Comparison of ENCODE assay signal across 1 cellular context in the genomic region with DNA sequence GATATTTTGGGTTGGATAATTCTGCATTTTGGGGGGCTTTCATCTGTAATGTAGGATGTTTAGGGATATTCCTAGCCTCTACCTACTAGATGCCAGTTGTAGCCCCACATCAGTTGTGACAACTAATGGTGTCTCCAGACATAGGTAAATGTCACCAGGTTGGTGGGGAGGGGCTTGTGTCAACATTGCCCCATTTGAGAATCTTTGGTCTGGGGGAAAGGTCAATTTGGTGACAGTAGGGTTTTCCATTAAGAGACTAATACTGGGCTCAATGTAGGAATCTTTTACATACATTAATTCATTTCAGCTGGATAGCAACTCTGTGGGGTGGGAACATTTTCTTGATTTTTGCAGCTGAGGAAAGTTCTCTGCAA.
TF ChIP-seq lines count a peak whose summit lies in the region.

No MANE protein-coding gene starts in this region.

TF ChIP-seq in HepG2, 621 proteins besides CTCF, POLR2A, EP300 and RAD21 (continued from another document):
- TF ChIP-seq, protein P1, sequence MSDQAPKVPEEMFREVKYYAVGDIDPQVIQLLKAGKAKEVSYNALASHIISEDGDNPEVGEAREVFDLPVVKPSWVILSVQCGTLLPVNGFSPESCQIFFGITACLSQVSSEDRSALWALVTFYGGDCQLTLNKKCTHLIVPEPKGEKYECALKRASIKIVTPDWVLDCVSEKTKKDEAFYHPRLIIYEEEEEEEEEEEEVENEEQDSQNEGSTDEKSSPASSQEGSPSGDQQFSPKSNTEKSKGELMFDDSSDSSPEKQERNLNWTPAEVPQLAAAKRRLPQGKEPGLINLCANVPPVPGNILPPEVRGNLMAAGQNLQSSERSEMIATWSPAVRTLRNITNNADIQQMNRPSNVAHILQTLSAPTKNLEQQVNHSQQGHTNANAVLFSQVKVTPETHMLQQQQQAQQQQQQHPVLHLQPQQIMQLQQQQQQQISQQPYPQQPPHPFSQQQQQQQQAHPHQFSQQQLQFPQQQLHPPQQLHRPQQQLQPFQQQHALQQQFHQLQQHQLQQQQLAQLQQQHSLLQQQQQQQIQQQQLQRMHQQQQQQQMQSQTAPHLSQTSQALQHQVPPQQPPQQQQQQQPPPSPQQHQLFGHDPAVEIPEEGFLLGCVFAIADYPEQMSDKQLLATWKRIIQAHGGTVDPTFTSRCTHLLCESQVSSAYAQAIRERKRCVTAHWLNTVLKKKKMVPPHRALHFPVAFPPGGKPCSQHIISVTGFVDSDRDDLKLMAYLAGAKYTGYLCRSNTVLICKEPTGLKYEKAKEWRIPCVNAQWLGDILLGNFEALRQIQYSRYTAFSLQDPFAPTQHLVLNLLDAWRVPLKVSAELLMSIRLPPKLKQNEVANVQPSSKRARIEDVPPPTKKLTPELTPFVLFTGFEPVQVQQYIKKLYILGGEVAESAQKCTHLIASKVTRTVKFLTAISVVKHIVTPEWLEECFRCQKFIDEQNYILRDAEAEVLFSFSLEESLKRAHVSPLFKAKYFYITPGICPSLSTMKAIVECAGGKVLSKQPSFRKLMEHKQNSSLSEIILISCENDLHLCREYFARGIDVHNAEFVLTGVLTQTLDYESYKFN (CRISPR knock-in tag; conservative IDR thresholded peaks at IDR 0.05), result 0 out of 2 replicates have a peak, but pooled peaks have one; percentile 26
- TF ChIP-seq PPARG (CRISPR knock-in tag; conservative IDR thresholded peaks at IDR 0.05) (peak; percentile 90), ZNF329 (CRISPR knock-in tag; IDR thresholded peaks at IDR 0.05; ENCODE audit: low read depth) (no peak), ZNF552 (CRISPR knock-in tag; IDR thresholded peaks at IDR 0.05; ENCODE audit: borderline replicate concordance) (no peak), ZNF766 (CRISPR knock-in tag; IDR thresholded peaks at IDR 0.05; ENCODE audit: borderline replicate concordance) (no peak), FIP1L1 (IDR thresholded peaks at IDR 0.05; ENCODE audit: borderline replicate concordance, insufficient read depth, low read depth, low read length) (no peak), CEBPB (IDR thresholded peaks at IDR 0.05; ENCODE audit: borderline replicate concordance, low read depth, low read length) (no peak), ZNF83 (CRISPR knock-in tag; IDR thresholded peaks at IDR 0.05; ENCODE audit: borderline replicate concordance) (no peak), FOXA1 (IDR thresholded peaks at IDR 0.05) (no peak), FOXA1 (CRISPR knock-in tag; IDR thresholded peaks at IDR 0.05) (peak; percentile 73), ZFP1 (CRISPR knock-in tag; IDR thresholded peaks at IDR 0.05) (no peak), ZNF780A (CRISPR knock-in tag; IDR thresholded peaks at IDR 0.05) (no peak), ZSCAN20 (CRISPR knock-in tag; IDR thresholded peaks at IDR 0.05; ENCODE audit: borderline replicate concordance) (no peak), MAFK (conservative IDR thresholded peaks at IDR 0.05 in 1 of 2, IDR thresholded peaks at IDR 0.05 in 1 of 2; ENCODE audit: low read length in 2 of 2) (no peak), SMC3 (IDR thresholded peaks at IDR 0.05; ENCODE audit: low read length) (no peak), ZNF660 (CRISPR knock-in tag; IDR thresholded peaks at IDR 0.05; ENCODE audit: borderline replicate concordance, low read depth) (no peak), CEBPG (CRISPR knock-in tag; IDR thresholded peaks at IDR 0.05) (peak; percentile 57), ZNF615 (CRISPR knock-in tag; IDR thresholded peaks at IDR 0.05; ENCODE audit: borderline replicate concordance) (no peak), ZFY (CRISPR knock-in tag; IDR thresholded peaks at IDR 0.05) (no peak), MEF2D (CRISPR knock-in tag; IDR thresholded peaks at IDR 0.05) (0 out of 2 replicates have a peak, but pooled peaks have one; percentile 28), KAT8 (CRISPR knock-in tag; IDR thresholded peaks at IDR 0.05) (0 out of 2 replicates have a peak, but pooled peaks have one; percentile 14), RXRB (CRISPR knock-in tag; IDR thresholded peaks at IDR 0.05; ENCODE audit: borderline replicate concordance) (peak; percentile 83), IRF2 (CRISPR knock-in tag; IDR thresholded peaks at IDR 0.05) (no peak), HNRNPLL (IDR thresholded peaks at IDR 0.05; ENCODE audit: low read depth, low read length, poor library complexity, severe bottlenecking) (no peak), HNF4A (CRISPR knock-in tag; IDR thresholded peaks at IDR 0.05) (peak; percentile 74), FOXA3 (CRISPR knock-in tag; IDR thresholded peaks at IDR 0.05) (peak; percentile 61), SP140L (CRISPR knock-in tag; IDR thresholded peaks at IDR 0.05; ENCODE audit: borderline replicate concordance) (no peak), ELF1 (CRISPR knock-in tag; IDR thresholded peaks at IDR 0.05) (no peak), NCOR1 (IDR thresholded peaks at IDR 0.05; ENCODE audit: borderline replicate concordance, low read length) (peak; percentile 57; the same call in 1 of the 2 replicates), ZNF263 (CRISPR knock-in tag; IDR thresholded peaks at IDR 0.05) (no peak), HNF4G (IDR thresholded peaks at IDR 0.05; ENCODE audit: borderline replicate concordance, low read depth, low read length) (peak; percentile 72; the same call in 1 of the 2 replicates), HNF4G (CRISPR knock-in tag; IDR thresholded peaks at IDR 0.05; ENCODE audit: borderline replicate concordance, low read depth) (no peak), PHF8 (CRISPR knock-in tag; IDR thresholded peaks at IDR 0.05) (no peak), HDAC2 (CRISPR knock-in tag; IDR thresholded peaks at IDR 0.05) (no peak)
- TF ChIP-seq, protein P2, sequence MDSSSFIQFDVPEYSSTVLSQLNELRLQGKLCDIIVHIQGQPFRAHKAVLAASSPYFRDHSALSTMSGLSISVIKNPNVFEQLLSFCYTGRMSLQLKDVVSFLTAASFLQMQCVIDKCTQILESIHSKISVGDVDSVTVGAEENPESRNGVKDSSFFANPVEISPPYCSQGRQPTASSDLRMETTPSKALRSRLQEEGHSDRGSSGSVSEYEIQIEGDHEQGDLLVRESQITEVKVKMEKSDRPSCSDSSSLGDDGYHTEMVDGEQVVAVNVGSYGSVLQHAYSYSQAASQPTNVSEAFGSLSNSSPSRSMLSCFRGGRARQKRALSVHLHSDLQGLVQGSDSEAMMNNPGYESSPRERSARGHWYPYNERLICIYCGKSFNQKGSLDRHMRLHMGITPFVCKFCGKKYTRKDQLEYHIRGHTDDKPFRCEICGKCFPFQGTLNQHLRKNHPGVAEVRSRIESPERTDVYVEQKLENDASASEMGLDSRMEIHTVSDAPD (CRISPR knock-in tag; IDR thresholded peaks at IDR 0.05), result 0 out of 2 replicates have a peak, but pooled peaks have one; percentile 30
- TF ChIP-seq, protein P3, sequence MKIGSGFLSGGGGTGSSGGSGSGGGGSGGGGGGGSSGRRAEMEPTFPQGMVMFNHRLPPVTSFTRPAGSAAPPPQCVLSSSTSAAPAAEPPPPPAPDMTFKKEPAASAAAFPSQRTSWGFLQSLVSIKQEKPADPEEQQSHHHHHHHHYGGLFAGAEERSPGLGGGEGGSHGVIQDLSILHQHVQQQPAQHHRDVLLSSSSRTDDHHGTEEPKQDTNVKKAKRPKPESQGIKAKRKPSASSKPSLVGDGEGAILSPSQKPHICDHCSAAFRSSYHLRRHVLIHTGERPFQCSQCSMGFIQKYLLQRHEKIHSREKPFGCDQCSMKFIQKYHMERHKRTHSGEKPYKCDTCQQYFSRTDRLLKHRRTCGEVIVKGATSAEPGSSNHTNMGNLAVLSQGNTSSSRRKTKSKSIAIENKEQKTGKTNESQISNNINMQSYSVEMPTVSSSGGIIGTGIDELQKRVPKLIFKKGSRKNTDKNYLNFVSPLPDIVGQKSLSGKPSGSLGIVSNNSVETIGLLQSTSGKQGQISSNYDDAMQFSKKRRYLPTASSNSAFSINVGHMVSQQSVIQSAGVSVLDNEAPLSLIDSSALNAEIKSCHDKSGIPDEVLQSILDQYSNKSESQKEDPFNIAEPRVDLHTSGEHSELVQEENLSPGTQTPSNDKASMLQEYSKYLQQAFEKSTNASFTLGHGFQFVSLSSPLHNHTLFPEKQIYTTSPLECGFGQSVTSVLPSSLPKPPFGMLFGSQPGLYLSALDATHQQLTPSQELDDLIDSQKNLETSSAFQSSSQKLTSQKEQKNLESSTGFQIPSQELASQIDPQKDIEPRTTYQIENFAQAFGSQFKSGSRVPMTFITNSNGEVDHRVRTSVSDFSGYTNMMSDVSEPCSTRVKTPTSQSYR (CRISPR knock-in tag; IDR thresholded peaks at IDR 0.05; ENCODE audit: borderline replicate concordance), result peak; percentile 47; the same call in 1 of the 2 replicates
- TF ChIP-seq, protein P4, sequence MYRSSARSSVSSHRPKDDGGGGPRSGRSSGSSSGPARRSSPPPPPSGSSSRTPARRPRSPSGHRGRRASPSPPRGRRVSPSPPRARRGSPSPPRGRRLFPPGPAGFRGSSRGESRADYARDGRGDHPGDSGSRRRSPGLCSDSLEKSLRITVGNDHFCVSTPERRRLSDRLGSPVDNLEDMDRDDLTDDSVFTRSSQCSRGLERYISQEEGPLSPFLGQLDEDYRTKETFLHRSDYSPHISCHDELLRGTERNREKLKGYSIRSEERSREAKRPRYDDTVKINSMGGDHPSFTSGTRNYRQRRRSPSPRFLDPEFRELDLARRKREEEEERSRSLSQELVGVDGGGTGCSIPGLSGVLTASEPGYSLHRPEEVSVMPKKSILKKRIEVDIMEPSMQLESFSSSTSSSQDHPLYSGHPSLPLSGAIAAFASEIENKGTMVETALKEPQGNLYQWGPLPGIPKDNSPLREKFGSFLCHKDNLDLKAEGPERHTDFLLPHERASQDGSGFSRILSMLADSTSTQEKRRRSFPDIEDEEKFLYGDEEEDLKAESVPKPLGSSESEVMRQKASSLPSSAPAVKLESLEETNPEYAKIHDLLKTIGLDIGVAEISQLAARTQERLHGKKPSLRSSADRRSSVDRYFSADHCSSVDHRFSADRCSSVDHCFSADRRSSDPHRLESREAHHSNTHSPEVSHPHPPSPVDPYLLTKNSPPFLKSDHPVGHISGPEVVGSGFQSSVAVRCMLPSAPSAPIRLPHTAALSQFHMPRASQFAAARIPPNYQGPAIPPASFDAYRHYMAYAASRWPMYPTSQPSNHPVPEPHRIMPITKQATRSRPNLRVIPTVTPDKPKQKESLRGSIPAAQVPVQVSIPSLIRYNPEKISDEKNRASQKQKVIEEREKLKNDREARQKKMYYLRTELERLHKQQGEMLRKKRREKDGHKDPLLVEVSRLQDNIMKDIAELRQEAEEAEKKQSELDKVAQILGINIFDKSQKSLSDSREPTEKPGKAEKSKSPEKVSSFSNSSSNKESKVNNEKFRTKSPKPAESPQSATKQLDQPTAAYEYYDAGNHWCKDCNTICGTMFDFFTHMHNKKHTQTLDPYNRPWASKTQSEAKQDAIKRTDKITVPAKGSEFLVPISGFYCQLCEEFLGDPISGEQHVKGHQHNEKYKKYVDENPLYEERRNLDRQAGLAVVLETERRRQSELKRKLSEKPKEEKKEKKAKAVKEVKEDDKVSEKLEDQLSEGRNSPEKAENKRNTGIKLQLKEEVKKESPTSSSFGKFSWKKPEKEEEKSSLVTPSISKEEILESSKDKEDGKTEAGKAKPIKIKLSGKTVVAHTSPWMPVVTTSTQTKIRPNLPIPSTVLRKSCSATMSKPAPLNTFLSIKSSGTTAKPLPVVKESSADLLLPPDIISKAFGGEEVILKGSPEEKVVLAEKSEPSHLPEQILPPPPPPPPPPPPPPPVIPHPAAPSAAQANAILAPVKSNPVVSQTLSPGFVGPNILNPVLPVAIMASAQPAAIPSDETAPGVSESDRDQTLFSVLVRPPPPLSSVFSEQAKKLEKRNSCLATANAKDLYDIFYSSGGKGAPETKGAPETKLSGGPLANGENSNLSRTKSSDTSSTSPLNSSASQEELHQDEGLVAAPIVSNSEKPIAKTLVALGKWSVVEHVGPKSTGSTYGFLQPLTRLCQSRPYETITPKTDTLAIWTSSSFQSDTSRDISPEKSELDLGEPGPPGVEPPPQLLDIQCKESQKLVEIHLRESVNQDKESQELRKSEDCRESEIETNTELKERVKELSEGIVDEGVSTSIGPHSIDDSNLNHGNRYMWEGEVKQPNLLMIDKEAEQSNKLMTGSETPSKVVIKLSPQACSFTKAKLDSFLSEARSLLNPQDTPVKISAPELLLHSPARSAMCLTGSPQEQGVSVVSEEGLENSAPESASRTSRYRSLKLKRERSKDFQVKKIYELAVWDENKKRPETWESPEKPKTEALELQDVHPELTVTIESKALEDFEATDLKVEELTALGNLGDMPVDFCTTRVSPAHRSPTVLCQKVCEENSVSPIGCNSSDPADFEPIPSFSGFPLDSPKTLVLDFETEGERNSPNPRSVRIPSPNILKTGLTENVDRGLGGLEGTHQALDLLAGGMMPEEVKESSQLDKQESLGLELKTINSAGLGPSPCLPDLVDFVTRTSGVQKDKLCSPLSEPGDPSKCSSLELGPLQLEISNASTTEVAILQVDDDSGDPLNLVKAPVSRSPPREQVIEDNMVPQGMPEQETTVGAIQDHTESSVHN (CRISPR knock-in tag; IDR thresholded peaks at IDR 0.05), result no peak
- TF ChIP-seq, protein P5, sequence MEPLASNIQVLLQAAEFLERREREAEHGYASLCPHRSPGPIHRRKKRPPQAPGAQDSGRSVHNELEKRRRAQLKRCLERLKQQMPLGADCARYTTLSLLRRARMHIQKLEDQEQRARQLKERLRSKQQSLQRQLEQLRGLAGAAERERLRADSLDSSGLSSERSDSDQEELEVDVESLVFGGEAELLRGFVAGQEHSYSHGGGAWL (CRISPR knock-in tag; IDR thresholded peaks at IDR 0.05), result no peak
